ENCODE assay signal across 18 cellular contexts in genomic region chr11:115325523-115325922, GRCh38.
A peak's percentile ranks its signal among the peaks of the same experiment; 100 is the strongest.
DNase-seq lines count a peak whose midpoint lies in the region; ATAC-seq and TF ChIP-seq lines count a peak whose summit lies in the region.
"Had no signal": no experiment of that assay in that cellular context is flagged by ENCODE, and none has a peak within 500 bp of the region (broad histone marks: within the 10 kb centered on the region; RNA-seq: fewer than 3 reads in every experiment).

No MANE protein-coding gene starts in this region.

- no peaks in the 10 kb centered on the region for H4K20me1 ChIP-seq in hepatocyte (ENCODE audit: insufficient read depth, poor library complexity, severe bottlenecking)

- H3K79me2 ChIP-seq in hepatocyte: no peaks in the 10 kb centered on the region

- H3K27ac ChIP-seq in caudate nucleus (ENCODE audit: low read depth, low read length) (peak overlapping the region; percentile 53), hepatocyte (no peak overlapping the region)
- H3K27ac ChIP-seq: A549, C4-2B, GM23248, SJSA1 had no signal

- H3K4me2 ChIP-seq in hepatocyte: no peak overlapping the region

- no peak overlapping the region for H2AFZ ChIP-seq in hepatocyte
- H2AFZ ChIP-seq: GM23248 had no signal

- no peak for ATAC-seq in HG03571 (IDR thresholded peaks at IDR 0.05; ENCODE audit: unreplicated experiment)
- no peak for ATAC-seq in HG03442 (IDR thresholded peaks at IDR 0.05; ENCODE audit: unreplicated experiment)

- TF ChIP-seq CTCF in hepatocyte (IDR thresholded peaks at IDR 0.05; ENCODE audit: poor library complexity): no peak

- H3K27me3 ChIP-seq in hepatocyte: no peaks in the 10 kb centered on the region
- H3K27me3 ChIP-seq: SJSA1 had no signal

- no peak overlapping the region for H3K4me3 ChIP-seq in hepatocyte
- H3K4me3 ChIP-seq: A549, GM23248, SJSA1 had no signal

- WGBS in hepatocyte (ENCODE audit: low lambda C conversion rate, missing lambda C conversion rate): 84% methylated on average over 1 of the region's 1 CpG

- no peaks in the 10 kb centered on the region for H3K4me1 ChIP-seq in hepatocyte (ENCODE audit: insufficient read depth)
- H3K4me1 ChIP-seq: SJSA1 had no signal

- H3K9me2 ChIP-seq in hepatocyte (replicated peaks; ENCODE audit: insufficient read depth): no peaks in the 10 kb centered on the region

- DNase-seq in NCI-H748 (lab: John Stamatoyannopoulos, UW; ENCODE audit: unreplicated experiment) (peak; percentile 91), NCI-H748 treated with DMSO at 0.1 percent for 48 hours (lab: John Stamatoyannopoulos, UW) (no peak), NCI-H1417 treated with DMSO at 0.1 percent for 48 hours (lab: John Stamatoyannopoulos, UW) (peak; percentile 75), caudate nucleus (lab: John Stamatoyannopoulos, UW) (peak in 1 of 61 donors; percentile 14), superior temporal gyrus (ENCODE audit: extremely low spot score) (peak; percentile 50), hepatocyte (ENCODE audit: low spot score) (no peak)
- DNase-seq: DND-41, GF-D8, GM23248, HFFc6, Karpas-422, NCI-H2171, NCI-H510A had no signal

- no peaks in the 10 kb centered on the region for H3K36me3 ChIP-seq in hepatocyte (replicated peaks; ENCODE audit: insufficient read depth, low read depth)
- H3K36me3 ChIP-seq: SJSA1 had no signal

- H3K9me3 ChIP-seq in hepatocyte (ENCODE audit: low read depth): no peaks in the 10 kb centered on the region
- H3K9me3 ChIP-seq: A549, SJSA1 had no signal

Comparison
In these comparisons a context has a peak if more than half of its experiments do, and no peak if none do; other contexts are left out.
1. DNase-seq: peak in NCI-H748 (single experiment), NCI-H1417 treated with DMSO at 0.1 percent for 48 hours (single experiment) and superior temporal gyrus (single experiment); none in NCI-H748 treated with DMSO at 0.1 percent for 48 hours (single experiment) and hepatocyte (single experiment).